ENCODE assay signal across 8 cellular contexts in genomic region chr20:36861875-36862801, GRCh38. TPM values are rescaled to one million over a fixed set of nuclear protein-coding genes. Genes with fewer than 3 reads are reported as not detected.
DNase-seq lines count a peak whose midpoint lies in the region; ATAC-seq, FAIRE-seq and TF ChIP-seq lines count a peak whose summit lies in the region.

No MANE protein-coding gene starts in this region.

- H3K36me3 ChIP-seq in esophagus (ENCODE audit: control insufficient read depth in 2 of 2, insufficient read depth in 2 of 2, low read length in 1 of 2) (peaks cover 0 to 9% of the 10 kb centered on the region in 2 donors), mucosa of descending colon (ENCODE audit: low read depth) (no peaks in the 10 kb centered on the region)

- in situ Hi-C loops in Caki2 (cut with HindIII; ENCODE audit: low pct_unique_long_range_greater_than_20kb, low sequenced_read_pairs): loop anchor here (25.0 kb wide), 1 partner anchor 100 kb away; the partner anchor contains the start of gene DSN1

- H3K27me3 Mint-ChIP-seq in T-helper 17 cell: peaks cover 32% of the 10 kb centered on the region

- H3K27ac Mint-ChIP-seq in T-helper 17 cell: no peak overlapping the region

- H3K9me3 ChIP-seq in T-helper 17 cell (ENCODE audit: control insufficient read depth, low read length, poor library complexity, severe bottlenecking) (no peaks in the 10 kb centered on the region), esophagus (ENCODE audit: control insufficient read depth in 2 of 2, insufficient read depth in 1 of 2, low read depth in 1 of 2, low read length in 1 of 2) (no peaks in the 10 kb centered on the region), mucosa of descending colon (no peaks in the 10 kb centered on the region)

- no peak for TF ChIP-seq CTCF in mucosa of descending colon (IDR thresholded peaks at IDR 0.05)

- H3K4me1 ChIP-seq in esophagus (ENCODE audit: control insufficient read depth in 2 of 2, insufficient read depth in 2 of 2, low read length in 1 of 2) (peaks cover 6 to 15% of the 10 kb centered on the region in 2 donors), mucosa of descending colon (ENCODE audit: low read depth) (peaks cover 16% of the 10 kb centered on the region)

- no peak for TF ChIP-seq RAD21 in Ishikawa (IDR thresholded peaks at IDR 0.05; ENCODE audit: low read depth)

- peaks cover 6% of the 10 kb centered on the region for H3K36me3 Mint-ChIP-seq in T-helper 17 cell (ENCODE audit: low read depth)

- intact Hi-C loops in mucosa of descending colon (cut with DNase I, micrococcal nuclease): no loop called here

- 12 to 21% methylated on average over 44 to 45 of the region's 45 CpGs for WGBS in esophagus, 2 donors

- no peaks in the 10 kb centered on the region for H3K27me3 ChIP-seq in esophagus (ENCODE audit: control insufficient read depth in 1 of 2, insufficient read depth in 2 of 2, low read length in 2 of 2)

- H3K27ac ChIP-seq in esophagus (ENCODE audit: low read depth in 2 of 2, low read length in 1 of 2): peak overlapping the region; percentile 95

- H3K4me3 Mint-ChIP-seq in T-helper 17 cell: peak overlapping the region; percentile 39

- H3K4me1 Mint-ChIP-seq in T-helper 17 cell: peaks cover 13% of the 10 kb centered on the region

- peak overlapping the region; percentile 68 to 73 for H3K4me3 ChIP-seq in esophagus (ENCODE audit: low read depth in 1 of 2, low read length in 2 of 2)
- H3K4me3 ChIP-seq in mucosa of descending colon: no peak overlapping the region

- no peak for TF ChIP-seq POLR2A in GM12891 (IDR thresholded peaks at IDR 0.05; ENCODE audit: low read depth, low read length)

- DNase-seq in Caki2 (ENCODE audit: low read depth) (peak; percentile 93), T-helper 17 cell (no peak), mucosa of descending colon (peak; percentile 77 to 84 (median 80)), ureter (ENCODE audit: low spot score) (peak; percentile 91), GM12891 (ENCODE audit: insufficient read length, low spot score) (no peak)
- DNase-seq in stimulated activated naive CD4-positive, alpha-beta T cell (lab: John Stamatoyannopoulos, UW): no peak

- TF ChIP-seq EP300 in Ishikawa (IDR thresholded peaks at IDR 0.05; ENCODE audit: borderline replicate concordance): no peak

- ATAC-seq in T-helper 17 cell (no peak), mucosa of descending colon (peak; percentile 56)

- FAIRE-seq in GM12891 (lab: Jason Lieb, UNC): no peak

TF ChIP-seq in Ishikawa, 13 proteins besides CTCF, POLR2A, EP300 and RAD21:
- TF ChIP-seq NFIC (IDR thresholded peaks at IDR 0.05): peak; percentile 38; the same call in 1 of the 2 replicates
- TF ChIP-seq CEBPB (IDR thresholded peaks at IDR 0.05): no peak
- TF ChIP-seq YY1 (IDR thresholded peaks at IDR 0.05; ENCODE audit: low read depth): no peak
- no peak for TF ChIP-seq TCF12 (IDR thresholded peaks at IDR 0.05; ENCODE audit: low read depth)

TF ChIP-seq in GM12891, 5 proteins besides CTCF, POLR2A, EP300 and RAD21:
- TF ChIP-seq TAF1 (IDR thresholded peaks at IDR 0.05; ENCODE audit: low read depth, low read length) (no peak), PAX5 (IDR thresholded peaks at IDR 0.05; ENCODE audit: insufficient read depth, low read length, severe bottlenecking) (no peak), POU2F2 (IDR thresholded peaks at IDR 0.05; ENCODE audit: low read depth, low read length) (no peak), POLR2AphosphoS5 (IDR thresholded peaks at IDR 0.05; ENCODE audit: low read depth, low read length) (no peak), SPI1 (IDR thresholded peaks at IDR 0.05; ENCODE audit: low read depth, low read length) (no peak)

RNA-seq across cellular contexts. Expression of gene TLDC2, which starts 13.8 kb away (rescaled TPM):
- total RNA-seq in Caki2 (2014; rRNA removed; shearing (Covaris generic); ENCODE audit: low replicate concordance): 13.6 and 23.6 TPM in 2 replicates
- not detected for total RNA-seq in T-helper 17 cell
- polyA plus RNA-seq in esophagus: under 1 TPM; 0.16 to 0.29 TPM
- 10 to 100 TPM; 11.6 to 35.0 (median 30.0) TPM for total RNA-seq in mucosa of descending colon
- 0.36 TPM for total RNA-seq in ureter
- 0.22 TPM for polyA plus RNA-seq in GM12891 (2012; ENCODE audit: low read depth, missing spikeins)

Comparison
In these comparisons a context has a peak if more than half of its experiments do, and no peak if none do; other contexts are left out.
1. DNase-seq: peak in Caki2 (single experiment), mucosa of descending colon (3 of 3) and ureter (single experiment); none in T-helper 17 cell (0 of 3), GM12891 (single experiment) and stimulated activated naive CD4-positive, alpha-beta T cell (0 of 6).